24 cellular contexts compared by ENCODE assay signal in the genomic region with DNA sequence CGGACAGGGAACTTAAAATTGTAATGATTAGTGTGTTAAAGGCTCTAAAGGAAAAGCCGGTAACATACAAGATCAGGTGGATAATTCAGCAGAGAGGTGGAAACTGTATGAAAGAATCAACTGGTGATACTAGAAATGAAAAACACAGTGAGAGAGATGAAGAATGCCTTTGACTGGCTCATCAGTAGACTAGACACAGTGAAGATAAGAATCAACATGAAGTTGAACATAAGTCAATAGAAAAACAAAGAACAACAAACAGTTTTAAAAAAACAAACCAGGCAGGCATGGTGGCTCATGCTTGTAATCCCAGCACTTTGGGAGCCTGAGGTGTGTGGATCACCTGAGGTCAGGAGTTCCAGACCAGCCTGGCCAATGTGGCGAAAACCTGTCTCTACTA.
A peak's percentile ranks its signal among the peaks of the same experiment; 100 is the strongest.
DNase-seq lines count a peak whose midpoint lies in the region; ATAC-seq, FAIRE-seq and TF ChIP-seq lines count a peak whose summit lies in the region.
"Had no signal": no experiment of that assay in that cellular context is flagged by ENCODE, and none has a peak within 500 bp of the region (broad histone marks: within the 10 kb centered on the region; RNA-seq: fewer than 3 reads in every experiment).

No MANE protein-coding gene starts in this region.

- H3K9ac ChIP-seq in HepG2 (ENCODE audit: insufficient read depth, low read depth, low read length) (no peak overlapping the region), K562 (ENCODE audit: insufficient read depth in 1 of 2, low read depth in 2 of 2, low read length in 2 of 2) (no peak overlapping the region)
- H3K9ac ChIP-seq: BLaER1 treated with 17β-estradiol and CSF1 and Interleukin-3, amounts not matched to agents 10 nM and 100 nM had no signal

- H3K9me3 ChIP-seq in HepG2 (ENCODE audit: low read length) (peaks cover 11% of the 10 kb centered on the region; the same call in 1 of the 2 replicates), right lobe of liver (no peaks in the 10 kb centered on the region), K562 (replicated peaks; ENCODE audit: control insufficient read depth, insufficient read depth, low read depth, low read length) (no peaks in the 10 kb centered on the region; the same call in 1 of the 2 replicates)

- no peak for TF ChIP-seq EP300 in HepG2 (IDR thresholded peaks at IDR 0.05; ENCODE audit: low read depth in 2 of 2, low read length in 2 of 2)
- TF ChIP-seq EP300 in HepG2 (CRISPR knock-in tag; IDR thresholded peaks at IDR 0.05; ENCODE audit: borderline replicate concordance), result no peak
- TF ChIP-seq EP300 in K562 (IDR thresholded peaks at IDR 0.05; ENCODE audit: low read length), result no peak

- TF ChIP-seq RAD21 in HepG2 (CRISPR knock-in tag; IDR thresholded peaks at IDR 0.05) (no peak), K562 (CRISPR knock-in tag; conservative IDR thresholded peaks at IDR 0.05 in 1 of 2, IDR thresholded peaks at IDR 0.05 in 1 of 2) (no peak)

- no peaks in the 10 kb centered on the region for H4K20me1 ChIP-seq in HepG2 (ENCODE audit: insufficient read depth, low read length)
- H4K20me1 ChIP-seq in K562 (replicated peaks; ENCODE audit: control insufficient read depth, insufficient read depth, low read length), result no peaks in the 10 kb centered on the region
- H4K20me1 ChIP-seq: BLaER1 treated with 17β-estradiol and CSF1 and Interleukin-3, amounts not matched to agents 10 nM and 100 nM had no signal

- H3K79me2 ChIP-seq in HepG2 (ENCODE audit: insufficient read depth, low read length), result no peaks in the 10 kb centered on the region
- no peaks in the 10 kb centered on the region for H3K79me2 ChIP-seq in K562 (ENCODE audit: control insufficient read depth, insufficient read depth, low read length)

- FAIRE-seq in HepG2 (lab: Jason Lieb, UNC) (no peak), K562 (lab: Jason Lieb, UNC) (no peak), D721Med (lab: Jason Lieb, UNC) (no peak)
- FAIRE-seq: A204.1, GM12878, GM12892, GM18507 had no signal

- H3K27me3 ChIP-seq in HepG2 (ENCODE audit: control insufficient read depth in 1 of 2, insufficient read depth in 2 of 2, low read length in 2 of 2), result peaks cover 0 to 14% of the 10 kb centered on the region in 2 experiments; a peak in 2 of 5 replicates
- H3K27me3 ChIP-seq in right lobe of liver, result no peaks in the 10 kb centered on the region
- H3K27me3 ChIP-seq in K562 (ENCODE audit: control insufficient read depth in 2 of 2, insufficient read depth in 2 of 2, low read length in 2 of 2), result peaks cover 5 to 10% of the 10 kb centered on the region in 2 experiments; a peak in 3 of 5 replicates
- H3K27me3 ChIP-seq: BLaER1 treated with 17β-estradiol and CSF1 and Interleukin-3, amounts not matched to agents 10 nM and 100 nM had no signal

- BruUV-seq in HepG2 (replicated peaks; lab: Mats Ljungman, UMichigan), result no TSS peak
- BruUV-seq in K562 (replicated peaks; lab: Mats Ljungman, UMichigan), result no TSS peak

- H3K9me1 ChIP-seq in K562 (ENCODE audit: control insufficient read depth, insufficient read depth, low read length), result no peaks in the 10 kb centered on the region

- no peak for DNase-seq in HepG2 (ENCODE audit: low spot score)
- no peak for DNase-seq in right lobe of liver
- no peak for DNase-seq in K562 (ENCODE audit: extremely low read depth in 1 of 4, low spot score in 3 of 4)
- no peak for DNase-seq in D721Med (ENCODE audit: insufficient read length, low spot score)
- DNase-seq: 8988T; AML-193; Caco-2; Calu3; CD4-positive, alpha-beta T cell; CD8-positive, alpha-beta T cell; DMS 273 treated with DMSO at 0.1 percent for 48 hours; DMS153; DMS53; DMS79; DND-41; EL; GDM1 had no signal

- H3K4me3 ChIP-seq in HepG2 (replicated peaks in 1 of 3; ENCODE audit: insufficient read depth in 1 of 3, low read depth in 2 of 3, low read length in 3 of 3), result no peak overlapping the region
- H3K4me3 ChIP-seq in right lobe of liver, result no peak overlapping the region
- H3K4me3 ChIP-seq in K562, result no peak overlapping the region
- H3K4me3 ChIP-seq: BLaER1 treated with 17β-estradiol and CSF1 and Interleukin-3, amounts not matched to agents 10 nM and 100 nM; GM12878 had no signal

- TF ChIP-seq CTCF in HepG2 (CRISPR knock-in tag; IDR thresholded peaks at IDR 0.05) (no peak), right lobe of liver (IDR thresholded peaks at IDR 0.05) (no peak), K562 (IDR thresholded peaks at IDR 0.05 in 2 of 3, conservative IDR thresholded peaks at IDR 0.05 in 1 of 3; ENCODE audit: insufficient read depth in 2 of 3, low read depth in 1 of 3, low read length in 3 of 3) (no peak), D721Med (IDR thresholded peaks at IDR 0.05; ENCODE audit: insufficient read depth, missing control alignments) (no peak)

- no peaks in the 10 kb centered on the region for H3K36me3 ChIP-seq in HepG2 (replicated peaks in 1 of 2; ENCODE audit: control insufficient read depth in 1 of 2, insufficient read depth in 2 of 2, low read length in 2 of 2)
- H3K36me3 ChIP-seq in right lobe of liver, result no peaks in the 10 kb centered on the region
- H3K36me3 ChIP-seq in K562 (ENCODE audit: control insufficient read depth, insufficient read depth, low read length), result no peaks in the 10 kb centered on the region

- in situ Hi-C loops in HepG2 (cut with HindIII; ENCODE audit: extremely low pct_ligation_motif_present, low pct_unique_long_range_greater_than_20kb), result no loop called here
- in situ Hi-C loops in K562 (cut with MboI), result no loop called here

- ATAC-seq in HepG2 (no peak), right lobe of liver (no peak), K562 (no peak), GM19455 (IDR thresholded peaks at IDR 0.05; ENCODE audit: unreplicated experiment) (no peak)
- ATAC-seq: CD8-positive, alpha-beta T cell; GM12878 had no signal

- H3K4me2 ChIP-seq in HepG2 (ENCODE audit: low read depth, low read length) (no peak overlapping the region), K562 (ENCODE audit: insufficient read depth, low read length) (no peak overlapping the region)

- CTCF ChIA-PET in HepG2 (lab: Yijun Ruan, JAX; ENCODE audit: low intra/inter-chr PET ratio, low total read pairs) (no interaction called here), K562 (lab: Yijun Ruan, JAX; ENCODE audit: low intra/inter-chr PET ratio) (no interaction called here)

- no peak overlapping the region for H3K27ac ChIP-seq in HepG2 (ENCODE audit: extremely low read length, insufficient read depth, low read length)
- no peak overlapping the region for H3K27ac ChIP-seq in right lobe of liver
- no peak overlapping the region for H3K27ac ChIP-seq in K562 (ENCODE audit: extremely low read depth, low read depth, low read length)
- H3K27ac ChIP-seq: BLaER1 treated with 17β-estradiol and CSF1 and Interleukin-3, amounts not matched to agents 10 nM and 100 nM; C4-2B had no signal

- TF ChIP-seq POLR2A in HepG2 (IDR thresholded peaks at IDR 0.05; ENCODE audit: insufficient read depth in 1 of 2, low read depth in 2 of 2, low read length in 2 of 2) (no peak), right lobe of liver (IDR thresholded peaks at IDR 0.05) (no peak), K562 (conservative IDR thresholded peaks at IDR 0.05) (no peak)

- H2AFZ ChIP-seq in HepG2 (ENCODE audit: low read length) (no peak overlapping the region), K562 (ENCODE audit: low read depth, low read length) (no peak overlapping the region)

- H3K4me1 ChIP-seq in HepG2 (ENCODE audit: insufficient read depth, low read length) (peaks cover 22% of the 10 kb centered on the region), right lobe of liver (no peaks in the 10 kb centered on the region), K562 (replicated peaks in 1 of 2; ENCODE audit: control insufficient read depth in 2 of 2, insufficient read depth in 2 of 2, low read length in 2 of 2) (no peaks in the 10 kb centered on the region)

- POLR2A ChIA-PET in HepG2 (lab: Yijun Ruan, JAX) (no interaction called here), K562 (lab: Yijun Ruan, JAX) (no interaction called here)

- intact Hi-C loops in HepG2 (cut with micrococcal nuclease; ENCODE audit: unreplicated experiment) (no loop called here), right lobe of liver (cut with DNase I) (no loop called here), K562 (cut with micrococcal nuclease) (no loop called here)

- WGBS in HepG2 (ENCODE audit: low lambda C conversion rate), result 56% methylated on average over 3 of the region's 3 CpGs
- WGBS in right lobe of liver (ENCODE audit: insufficient coverage, low coverage, low lambda C conversion rate, missing lambda C conversion rate), result 93% methylated on average over 3 of the region's 3 CpGs
- 3% methylated on average over 3 of the region's 3 CpGs for WGBS in K562 (ENCODE audit: insufficient coverage, low coverage, missing lambda C conversion rate)

TF ChIP-seq in HepG2, 621 proteins besides CTCF, POLR2A, EP300 and RAD21:
- TF ChIP-seq ZSCAN31 (CRISPR knock-in tag; IDR thresholded peaks at IDR 0.05; ENCODE audit: low read depth) (no peak), ZNF160 (CRISPR knock-in tag; IDR thresholded peaks at IDR 0.05) (peak; percentile 98)

TF ChIP-seq in K562, 482 proteins besides CTCF, POLR2A, EP300 and RAD21:
- no peak for TF ChIP-seq MCM3 (IDR thresholded peaks at IDR 0.05)
- TF ChIP-seq, protein P1, sequence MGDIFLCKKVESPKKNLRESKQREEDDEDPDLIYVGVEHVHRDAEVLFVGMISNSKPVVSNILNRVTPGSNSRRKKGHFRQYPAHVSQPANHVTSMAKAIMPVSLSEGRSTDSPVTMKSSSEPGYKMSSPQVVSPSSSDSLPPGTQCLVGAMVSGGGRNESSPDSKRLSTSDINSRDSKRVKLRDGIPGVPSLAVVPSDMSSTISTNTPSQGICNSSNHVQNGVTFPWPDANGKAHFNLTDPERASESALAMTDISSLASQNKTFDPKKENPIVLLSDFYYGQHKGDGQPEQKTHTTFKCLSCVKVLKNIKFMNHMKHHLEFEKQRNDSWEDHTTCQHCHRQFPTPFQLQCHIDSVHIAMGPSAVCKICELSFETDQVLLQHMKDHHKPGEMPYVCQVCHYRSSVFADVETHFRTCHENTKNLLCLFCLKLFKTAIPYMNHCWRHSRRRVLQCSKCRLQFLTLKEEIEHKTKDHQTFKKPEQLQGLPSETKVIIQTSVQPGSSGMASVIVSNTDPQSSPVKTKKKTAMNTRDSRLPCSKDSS (IDR thresholded peaks at IDR 0.05; ENCODE audit: low read depth, partially characterized antibody), result peak; percentile 54
- TF ChIP-seq, protein P2, sequence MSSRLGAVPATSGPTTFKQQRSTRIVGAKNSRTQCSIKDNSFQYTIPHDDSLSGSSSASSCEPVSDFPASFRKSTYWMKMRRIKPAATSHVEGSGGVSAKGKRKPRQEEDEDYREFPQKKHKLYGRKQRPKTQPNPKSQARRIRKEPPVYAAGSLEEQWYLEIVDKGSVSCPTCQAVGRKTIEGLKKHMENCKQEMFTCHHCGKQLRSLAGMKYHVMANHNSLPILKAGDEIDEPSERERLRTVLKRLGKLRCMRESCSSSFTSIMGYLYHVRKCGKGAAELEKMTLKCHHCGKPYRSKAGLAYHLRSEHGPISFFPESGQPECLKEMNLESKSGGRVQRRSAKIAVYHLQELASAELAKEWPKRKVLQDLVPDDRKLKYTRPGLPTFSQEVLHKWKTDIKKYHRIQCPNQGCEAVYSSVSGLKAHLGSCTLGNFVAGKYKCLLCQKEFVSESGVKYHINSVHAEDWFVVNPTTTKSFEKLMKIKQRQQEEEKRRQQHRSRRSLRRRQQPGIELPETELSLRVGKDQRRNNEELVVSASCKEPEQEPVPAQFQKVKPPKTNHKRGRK (tag; IDR thresholded peaks at IDR 0.05), result no peak
TF ChIP-seq in K562: peak in this region for 1.
